Comparison of ENCODE assay signal across 14 cellular contexts in the genomic region with DNA sequence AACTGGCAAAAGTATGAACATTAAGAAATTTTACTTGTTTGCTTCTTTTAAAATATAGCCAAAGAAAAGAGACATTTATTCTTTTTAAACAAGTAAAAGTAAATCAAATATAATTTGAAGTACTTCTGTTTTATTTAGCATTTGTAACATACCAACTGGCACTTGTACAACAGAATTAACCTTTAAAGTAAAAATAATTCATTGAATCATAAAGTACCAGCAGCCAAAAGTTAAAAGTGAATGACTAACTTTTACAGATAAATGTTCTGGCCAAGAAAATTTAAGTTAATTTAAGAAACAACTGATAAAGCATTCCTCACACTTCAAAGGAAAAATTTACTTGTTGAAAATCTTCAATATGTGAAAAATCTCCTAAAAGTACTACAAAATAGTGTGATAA.
"Had no signal": no experiment of that assay in that cellular context is flagged by ENCODE, and none has a peak within 500 bp of the region (broad histone marks: within the 10 kb centered on the region; RNA-seq: fewer than 3 reads in every experiment).

No MANE protein-coding gene starts in this region.

- H3K27me3 Mint-ChIP-seq: activated B cell treated with CpG ODN at 0.5 μM for 24 hours; activated CD4-positive, alpha-beta T cell treated with anti-CD3 and anti-CD28 coated beads, Interleukin-2, amount 10 ng/mL, durations not matched to agents 7 days and 5 days; central memory CD8-positive, alpha-beta T cell; effector memory CD8-positive, alpha-beta T cell had no signal

- H3K4me3 ChIP-seq: body of pancreas, stomach had no signal

- ATAC-seq: body of pancreas; effector memory CD8-positive, alpha-beta T cell had no signal

- H3K4me1 Mint-ChIP-seq: activated B cell treated with CpG ODN at 0.5 μM for 24 hours, nephron had no signal

- H3K4me1 ChIP-seq: body of pancreas, stomach had no signal

- H3K27me3 ChIP-seq: body of pancreas, stomach had no signal

- H3K4me3 Mint-ChIP-seq: activated B cell treated with CpG ODN at 0.5 μM for 24 hours; activated CD4-positive, alpha-beta T cell treated with anti-CD3 and anti-CD28 coated beads, Interleukin-2, amount 10 ng/mL, durations not matched to agents 7 days and 5 days; central memory CD8-positive, alpha-beta T cell; effector memory CD8-positive, alpha-beta T cell; nephron; T-helper 1 cell treated with Interleukin-12 subunit alpha and Interleukin-12 subunit beta and Interleukin-4 antibody, amounts not matched to agents 30 μg/mL and 1 μg/mL, for 36 hours had no signal

- DNase-seq: activated B cell treated with CpG ODN at 0.5 μM for 24 hours; activated CD4-positive, alpha-beta T cell treated with anti-CD3 and anti-CD28 coated beads, Interleukin-2, amount 10 ng/mL, durations not matched to agents 7 days and 5 days; activated CD8-positive, alpha-beta memory T cell treated with anti-CD3 and anti-CD28 coated beads for 24 hours; activated naive CD4-positive, alpha-beta T cell treated with Interleukin-2 at 50 U/mL for 16 hours; body of pancreas; effector memory CD8-positive, alpha-beta T cell; hypothalamus; left cardiac atrium; occipital lobe; stomach had no signal

- H3K27ac ChIP-seq: body of pancreas, stomach had no signal

- H3K9me3 Mint-ChIP-seq: activated B cell treated with CpG ODN at 0.5 μM for 24 hours; activated CD4-positive, alpha-beta T cell treated with anti-CD3 and anti-CD28 coated beads, Interleukin-2, amount 10 ng/mL, durations not matched to agents 7 days and 5 days; central memory CD8-positive, alpha-beta T cell; effector memory CD8-positive, alpha-beta T cell; nephron; T-helper 1 cell treated with Interleukin-12 subunit alpha and Interleukin-12 subunit beta and Interleukin-4 antibody, amounts not matched to agents 30 μg/mL and 1 μg/mL, for 36 hours had no signal

- H3K9me3 ChIP-seq: body of pancreas, stomach had no signal

- FAIRE-seq: urothelium cell line had no signal

- H3K27ac Mint-ChIP-seq: activated B cell treated with CpG ODN at 0.5 μM for 24 hours; activated CD4-positive, alpha-beta T cell treated with anti-CD3 and anti-CD28 coated beads, Interleukin-2, amount 10 ng/mL, durations not matched to agents 7 days and 5 days; effector memory CD8-positive, alpha-beta T cell; nephron; T-helper 1 cell treated with Interleukin-12 subunit alpha and Interleukin-12 subunit beta and Interleukin-4 antibody, amounts not matched to agents 30 μg/mL and 1 μg/mL, for 36 hours had no signal
